29 cellular contexts compared by ENCODE assay signal in the genomic region with DNA sequence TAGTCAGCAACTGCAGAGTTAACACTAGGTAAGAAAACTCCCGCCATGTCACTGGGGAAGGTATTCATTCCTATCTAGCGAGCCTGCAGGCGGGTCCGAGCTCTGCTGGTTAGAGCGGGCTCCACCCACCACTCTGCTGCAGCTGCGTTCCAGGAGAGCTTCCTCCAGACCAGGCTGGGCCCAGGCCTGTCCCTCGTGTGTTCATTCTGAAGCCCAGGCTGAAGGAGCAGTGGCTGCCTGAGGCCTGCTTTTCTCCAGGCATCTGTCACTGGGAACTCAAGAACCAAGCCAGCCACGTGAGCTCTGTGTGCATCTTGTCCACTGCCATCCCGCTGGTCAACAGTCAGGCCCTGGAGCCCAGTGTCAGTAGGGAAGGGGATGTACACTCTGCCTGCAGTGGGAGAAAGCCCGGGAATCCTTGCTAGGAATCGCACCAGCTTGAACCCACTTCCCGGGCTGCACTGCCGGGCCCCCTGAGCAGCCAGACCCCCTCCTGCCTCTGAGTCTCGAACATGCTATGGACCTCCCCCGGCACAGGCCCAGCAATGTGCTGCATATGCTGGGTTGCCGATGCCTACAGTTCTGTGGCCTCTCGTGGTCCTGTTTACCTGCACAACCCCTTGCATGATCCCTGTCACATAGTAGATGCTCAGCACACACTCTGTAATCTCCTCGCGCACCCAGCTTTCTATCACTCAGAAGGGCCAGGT. TPM values are rescaled to one million over a fixed set of nuclear protein-coding genes. Genes with fewer than 3 reads are reported as not detected.
"Had no signal": no experiment of that assay in that cellular context is flagged by ENCODE, and none has a peak within 500 bp of the region (broad histone marks: within the 10 kb centered on the region; RNA-seq: fewer than 3 reads in every experiment).

No MANE protein-coding gene starts in this region.

- H3K9me3 Mint-ChIP-seq: memory B cell; natural killer cell; stimulated activated naive CD8-positive, alpha-beta T cell treated with anti-CD3 and anti-CD28 coated beads, Interleukin-15, amount 100 ng/mL, for 72 hours had no signal

- H3K4me3 Mint-ChIP-seq: memory B cell; natural killer cell; stimulated activated naive CD8-positive, alpha-beta T cell treated with anti-CD3 and anti-CD28 coated beads, Interleukin-15, amount 100 ng/mL, for 72 hours had no signal

- H3K36me3 Mint-ChIP-seq: natural killer cell had no signal

- H3K27ac ChIP-seq: coronary artery, esophagus muscularis mucosa, foreskin keratinocyte, gastroesophageal sphincter, heart right ventricle, prostate gland, right atrium auricular region, skin epidermis, spleen, thyroid gland, vagina had no signal

- H3K27me3 ChIP-seq: foreskin keratinocyte, thyroid gland, vagina had no signal

- H3K4me3 ChIP-seq: coronary artery, esophagus muscularis mucosa, gastroesophageal sphincter, heart right ventricle, lung, prostate gland, right atrium auricular region, skin epidermis, spleen, thyroid gland, vagina had no signal

- H3K36me3 ChIP-seq: esophagus muscularis mucosa, gastroesophageal sphincter, heart right ventricle, prostate gland, right atrium auricular region, spleen, thyroid gland, vagina had no signal

- FAIRE-seq: endothelial cell of umbilical vein, islet of Langerhans had no signal

- H3K4me1 Mint-ChIP-seq: natural killer cell; stimulated activated naive CD8-positive, alpha-beta T cell treated with anti-CD3 and anti-CD28 coated beads, Interleukin-15, amount 100 ng/mL, for 72 hours had no signal

- DNase-seq: dermis blood vessel endothelial cell; effector memory CD4-positive, alpha-beta T cell; foreskin keratinocyte; heart right ventricle; hippocampal formation; natural killer cell; spleen; stimulated activated CD4-positive, alpha-beta T cell treated with anti-CD3 and anti-CD28 coated beads, Interleukin-2, amount 100 ng/mL, for 48 hours; stimulated activated CD8-positive, alpha-beta memory T cell treated with anti-CD3 and anti-CD28 coated beads, Interleukin-4, amount 100 ng/mL, for 48 hours; stimulated activated naive CD4-positive, alpha-beta T cell; stimulated activated naive CD8-positive, alpha-beta T cell treated with anti-CD3 and anti-CD28 coated beads, Interleukin-15, amount 100 ng/mL, for 72 hours; thyroid gland had no signal

- H3K4me1 ChIP-seq: esophagus muscularis mucosa, foreskin keratinocyte, heart right ventricle, prostate gland, right atrium auricular region, spleen, thyroid gland had no signal

- ATAC-seq: foreskin keratinocyte; gastroesophageal sphincter; natural killer cell; stimulated activated naive CD8-positive, alpha-beta T cell treated with anti-CD3 and anti-CD28 coated beads, Interleukin-15, amount 100 ng/mL, for 72 hours had no signal

- H3K27ac Mint-ChIP-seq: memory B cell, natural killer cell had no signal

- H3K9me3 ChIP-seq: esophagus muscularis mucosa, gastroesophageal sphincter, heart right ventricle, prostate gland, right atrium auricular region, thyroid gland, vagina had no signal

RNA-seq across cellular contexts. Expression of a gene that starts 51.0 kb away (rescaled TPM):
- total RNA-seq: dermis blood vessel endothelial cell, endothelial cell of umbilical vein, epithelial cell of proximal tubule, esophagus muscularis mucosa, fibroblast of lung, foreskin keratinocyte, heart right ventricle, mononuclear cell, osteocyte, prostate gland, right atrium auricular region, temporal lobe, thyroid gland, vagina had no signal
- polyA plus RNA-seq: endothelial cell of umbilical vein, fibroblast of lung, foreskin keratinocyte, heart right ventricle, lung, neural cell had no signal
